20 cellular contexts compared by ENCODE assay signal in the genomic region with DNA sequence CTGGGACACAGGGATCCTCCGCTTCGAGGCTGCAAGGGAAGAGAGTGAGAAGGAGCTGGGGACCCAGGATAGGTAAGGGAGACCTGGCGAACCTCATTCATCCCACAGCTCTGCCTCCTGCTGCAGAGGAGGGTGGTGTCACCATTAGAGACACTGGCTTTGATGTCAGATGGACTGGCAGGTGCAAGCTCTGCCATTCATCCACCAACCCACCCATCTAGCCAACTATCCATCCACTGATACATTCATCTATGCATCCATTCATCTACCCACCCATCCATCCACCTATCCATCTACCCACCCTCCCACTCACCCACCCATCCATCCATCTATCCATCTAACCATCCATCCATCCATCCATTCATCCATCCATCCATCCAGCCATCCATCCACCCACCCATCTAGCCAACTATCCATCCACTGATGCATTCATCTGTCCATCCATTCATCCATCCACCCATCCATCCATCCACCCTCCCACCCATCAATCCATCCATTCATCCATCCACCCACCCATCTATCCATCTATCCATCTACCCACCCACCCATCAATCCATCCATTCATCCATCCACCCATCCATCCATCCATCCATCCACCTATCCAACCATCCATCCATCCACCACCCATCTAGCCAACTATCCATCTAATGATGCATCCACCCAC. TPM values are rescaled to one million over a fixed set of nuclear protein-coding genes. Genes with fewer than 3 reads are reported as not detected.
A peak's percentile ranks its signal among the peaks of the same experiment; 100 is the strongest.
DNase-seq lines count a peak whose midpoint lies in the region; ATAC-seq, FAIRE-seq and TF ChIP-seq lines count a peak whose summit lies in the region.
"Had no signal": no experiment of that assay in that cellular context is flagged by ENCODE, and none has a peak within 500 bp of the region (broad histone marks: within the 10 kb centered on the region; RNA-seq: fewer than 3 reads in every experiment).

No MANE protein-coding gene starts in this region.

- H3K27ac Mint-ChIP-seq in activated naive CD4-positive, alpha-beta T cell treated with anti-CD3 and anti-CD28 coated beads, Interleukin-2, amount 10 ng/mL, durations not matched to agents 7 days and 5 days, result no peak overlapping the region
- H3K27ac Mint-ChIP-seq: CD4-positive, alpha-beta T cell had no signal

- peaks cover 8% of the 10 kb centered on the region for H3K4me1 ChIP-seq in HEK293 (ENCODE audit: control insufficient read depth, insufficient read depth, low read length)
- no peaks in the 10 kb centered on the region for H3K4me1 ChIP-seq in osteoblast (ENCODE audit: insufficient read depth, low read length)
- H3K4me1 ChIP-seq: BE2C had no signal

- no peak overlapping the region for H2AFZ ChIP-seq in osteoblast (ENCODE audit: low read length)

- FAIRE-seq in bronchial epithelial cell (lab: Jason Lieb, UNC), result peak; percentile 82
- FAIRE-seq: H54 had no signal

- H3K4me2 ChIP-seq in osteoblast (ENCODE audit: insufficient read depth, low read length), result no peak overlapping the region

- no peaks in the 10 kb centered on the region for H3K27me3 ChIP-seq in bronchial epithelial cell (ENCODE audit: control insufficient read depth, insufficient read depth, low read length)
- no peaks in the 10 kb centered on the region for H3K27me3 ChIP-seq in osteoblast (ENCODE audit: insufficient read depth, low read length)
- H3K27me3 ChIP-seq: BE2C; BLaER1 treated with 17β-estradiol and CSF1 and Interleukin-3, amounts not matched to agents 10 nM and 100 nM had no signal

- no peak overlapping the region for H3K4me3 ChIP-seq in HEK293 (ENCODE audit: low read depth, low read length)
- no peak overlapping the region for H3K4me3 ChIP-seq in bronchial epithelial cell (ENCODE audit: low read depth, low read length)
- no peak overlapping the region for H3K4me3 ChIP-seq in osteoblast (ENCODE audit: insufficient read depth, low read length)
- H3K4me3 ChIP-seq: BLaER1 treated with 17β-estradiol and CSF1 and Interleukin-3, amounts not matched to agents 10 nM and 100 nM; HAP-1 had no signal

- H3K27me3 Mint-ChIP-seq in activated naive CD4-positive, alpha-beta T cell treated with anti-CD3 and anti-CD28 coated beads, Interleukin-2, amount 10 ng/mL, durations not matched to agents 7 days and 5 days, result no peaks in the 10 kb centered on the region
- H3K27me3 Mint-ChIP-seq: CD4-positive, alpha-beta T cell; CD8-positive, alpha-beta memory T cell had no signal

- H3K36me3 ChIP-seq in HEK293 (ENCODE audit: control insufficient read depth in 2 of 2, insufficient read depth in 1 of 2, low read length in 2 of 2), result peaks cover 13 to 20% of the 10 kb centered on the region in 2 experiments; a peak in 2 of 3 replicates
- peaks cover 24% of the 10 kb centered on the region for H3K36me3 ChIP-seq in bronchial epithelial cell (ENCODE audit: control insufficient read depth, insufficient read depth, low read length)
- H3K36me3 ChIP-seq in osteoblast (ENCODE audit: insufficient read depth, low read length), result peaks cover 12% of the 10 kb centered on the region
- H3K36me3 ChIP-seq: BE2C had no signal

- H3K4me1 Mint-ChIP-seq in activated naive CD4-positive, alpha-beta T cell treated with anti-CD3 and anti-CD28 coated beads, Interleukin-2, amount 10 ng/mL, durations not matched to agents 7 days and 5 days, result peaks cover 21% of the 10 kb centered on the region

- no peak overlapping the region for H3K27ac ChIP-seq in HEK293 (ENCODE audit: extremely low read depth, low read depth, low read length)
- no peak overlapping the region for H3K27ac ChIP-seq in osteoblast (ENCODE audit: low read depth, low read length)
- H3K27ac ChIP-seq: BLaER1 treated with 17β-estradiol and CSF1 and Interleukin-3, amounts not matched to agents 10 nM and 100 nM had no signal

- H3K36me3 Mint-ChIP-seq in activated naive CD4-positive, alpha-beta T cell treated with anti-CD3 and anti-CD28 coated beads, Interleukin-2, amount 10 ng/mL, durations not matched to agents 7 days and 5 days, result peaks cover 19% of the 10 kb centered on the region

- DNase-seq in bronchial epithelial cell (ENCODE audit: low read depth) (no peak), osteoblast (ENCODE audit: insufficient read length, low spot score, missing footprints) (peak; percentile 60), COLO668 (lab: John Stamatoyannopoulos, UW; ENCODE audit: unreplicated experiment) (no peak)
- no peak for DNase-seq in activated naive CD4-positive, alpha-beta T cell treated with anti-CD3 and anti-CD28 coated beads, Interleukin-2, amount 10 ng/mL, durations not matched to agents 7 days and 5 days
- DNase-seq: BE2C; Calu3; CD4-positive, alpha-beta T cell; CD8-positive, alpha-beta memory T cell; COR-L47; DMS53; DMS79 treated with DMSO at 0.1 percent for 48 hours; GF-D8; GOT3 had no signal

- no peak for ATAC-seq in GM19351 (IDR thresholded peaks at IDR 0.05; ENCODE audit: unreplicated experiment)

- CTCF ChIA-PET in HEK293 (lab: Yijun Ruan, JAX), result interaction anchor here (0.6 to 1.6 kb wide), 3 partner anchors 14 to 107 kb away, joined by 3 to 4 read pairs (median 4); no protein-coding TSS in a partner anchor
- CTCF ChIA-PET in activated naive CD4-positive, alpha-beta T cell treated with anti-CD3 and anti-CD28 coated beads, Interleukin-2, amount 10 ng/mL, durations not matched to agents 7 days and 5 days (lab: Charles Lee), result interaction anchor here (1.6 kb wide), 1 partner anchor 93 kb away, joined by 3 read pairs; a partner anchor contains a TSS

- POLR2A ChIA-PET in HEK293 (lab: Yijun Ruan, JAX), result interaction anchor here (0.6 to 1.6 kb wide), 2 partner anchors 46 to 394 kb away, joined by 6 read pairs; a partner anchor contains a TSS

- H3K9me3 ChIP-seq in HEK293 (ENCODE audit: control insufficient read depth, insufficient read depth, low read depth, low read length) (no peaks in the 10 kb centered on the region), osteoblast (ENCODE audit: low read depth, low read length) (no peaks in the 10 kb centered on the region)
- H3K9me3 ChIP-seq: BE2C; BLaER1 treated with 17β-estradiol and CSF1 and Interleukin-3, amounts not matched to agents 10 nM and 100 nM; HAP-1 had no signal

- no peak overlapping the region for H3K4me3 Mint-ChIP-seq in activated naive CD4-positive, alpha-beta T cell treated with anti-CD3 and anti-CD28 coated beads, Interleukin-2, amount 10 ng/mL, durations not matched to agents 7 days and 5 days
- H3K4me3 Mint-ChIP-seq: CD14-positive monocyte; CD4-positive, alpha-beta T cell; CD8-positive, alpha-beta memory T cell had no signal

- peaks cover 6% of the 10 kb centered on the region for H4K20me1 ChIP-seq in osteoblast (ENCODE audit: insufficient read depth, low read length)

- no peaks in the 10 kb centered on the region for H3K9me3 Mint-ChIP-seq in activated naive CD4-positive, alpha-beta T cell treated with anti-CD3 and anti-CD28 coated beads, Interleukin-2, amount 10 ng/mL, durations not matched to agents 7 days and 5 days
- H3K9me3 Mint-ChIP-seq: CD4-positive, alpha-beta T cell; CD8-positive, alpha-beta memory T cell had no signal

- TF ChIP-seq CTCF in HEK293 (tag by site-specific recombination; IDR thresholded peaks at IDR 0.05), result no peak
- no peak for TF ChIP-seq CTCF in bronchial epithelial cell (IDR thresholded peaks at IDR 0.05; ENCODE audit: insufficient read depth, low read length, severe bottlenecking)
- no peak for TF ChIP-seq CTCF in osteoblast (IDR thresholded peaks at IDR 0.05; ENCODE audit: extremely low read depth, low read depth, low read length)

- H3K79me2 ChIP-seq in osteoblast (ENCODE audit: insufficient read depth, low read length), result peaks cover 35% of the 10 kb centered on the region

TF ChIP-seq in HEK293, 187 proteins besides CTCF, POLR2A, EP300 and RAD21 (continues in another document):
- TF ChIP-seq GLIS1 (tag by site-specific recombination; IDR thresholded peaks at IDR 0.05) (no peak), ZFHX2 (tag by site-specific recombination; conservative IDR thresholded peaks at IDR 0.05) (0 out of 2 replicates have a peak, but pooled peaks have one; percentile 40), ZNF366 (tag by site-specific recombination; conservative IDR thresholded peaks at IDR 0.05) (peak; percentile 98), ZBTB17 (tag by site-specific recombination; IDR thresholded peaks at IDR 0.05) (peak; percentile 92), ZNF138 (tag by site-specific recombination; IDR thresholded peaks at IDR 0.05; ENCODE audit: borderline replicate concordance) (no peak), ZNF558 (tag by site-specific recombination; IDR thresholded peaks at IDR 0.05) (no peak), YY1 (tag by site-specific recombination; IDR thresholded peaks at IDR 0.05) (no peak), ZNF677 (tag by site-specific recombination; IDR thresholded peaks at IDR 0.05) (no peak)
- TF ChIP-seq, protein P1, sequence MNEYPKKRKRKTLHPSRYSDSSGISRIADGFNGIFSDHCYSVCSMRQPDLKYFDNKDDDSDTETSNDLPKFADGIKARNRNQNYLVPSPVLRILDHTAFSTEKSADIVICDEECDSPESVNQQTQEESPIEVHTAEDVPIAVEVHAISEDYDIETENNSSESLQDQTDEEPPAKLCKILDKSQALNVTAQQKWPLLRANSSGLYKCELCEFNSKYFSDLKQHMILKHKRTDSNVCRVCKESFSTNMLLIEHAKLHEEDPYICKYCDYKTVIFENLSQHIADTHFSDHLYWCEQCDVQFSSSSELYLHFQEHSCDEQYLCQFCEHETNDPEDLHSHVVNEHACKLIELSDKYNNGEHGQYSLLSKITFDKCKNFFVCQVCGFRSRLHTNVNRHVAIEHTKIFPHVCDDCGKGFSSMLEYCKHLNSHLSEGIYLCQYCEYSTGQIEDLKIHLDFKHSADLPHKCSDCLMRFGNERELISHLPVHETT (tag by site-specific recombination; IDR thresholded peaks at IDR 0.05), result no peak
- TF ChIP-seq, protein P2, sequence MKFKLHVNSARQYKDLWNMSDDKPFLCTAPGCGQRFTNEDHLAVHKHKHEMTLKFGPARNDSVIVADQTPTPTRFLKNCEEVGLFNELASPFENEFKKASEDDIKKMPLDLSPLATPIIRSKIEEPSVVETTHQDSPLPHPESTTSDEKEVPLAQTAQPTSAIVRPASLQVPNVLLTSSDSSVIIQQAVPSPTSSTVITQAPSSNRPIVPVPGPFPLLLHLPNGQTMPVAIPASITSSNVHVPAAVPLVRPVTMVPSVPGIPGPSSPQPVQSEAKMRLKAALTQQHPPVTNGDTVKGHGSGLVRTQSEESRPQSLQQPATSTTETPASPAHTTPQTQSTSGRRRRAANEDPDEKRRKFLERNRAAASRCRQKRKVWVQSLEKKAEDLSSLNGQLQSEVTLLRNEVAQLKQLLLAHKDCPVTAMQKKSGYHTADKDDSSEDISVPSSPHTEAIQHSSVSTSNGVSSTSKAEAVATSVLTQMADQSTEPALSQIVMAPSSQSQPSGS (tag by site-specific recombination; IDR thresholded peaks at IDR 0.05; ENCODE audit: low read depth), result no peak

RNA-seq across cellular contexts. Expression of a gene that starts 5.7 kb away (rescaled TPM):
- total RNA-seq in bronchial epithelial cell (266 and 612 TPM in 2 replicates), osteoblast (not detected in 2 replicates)
- total RNA-seq: CD4-positive, alpha-beta T cell; CD8-positive, alpha-beta memory T cell; G401 had no signal

RNA-seq across cellular contexts. Expression of a gene that starts 6.0 kb away (rescaled TPM):
- total RNA-seq in bronchial epithelial cell (30.0 and 51.5 TPM in 2 replicates), osteoblast (55.0 and 58.9 TPM in 2 replicates)

RNA-seq across cellular contexts. Expression of a gene that starts 9.9 kb away (rescaled TPM):
- total RNA-seq in bronchial epithelial cell (19.0 and 27.8 TPM in 2 replicates), osteoblast (5.4 and 6.5 TPM in 2 replicates)

RNA-seq across cellular contexts. Expression of a gene that starts 25.9 kb away (rescaled TPM):
- 3.5 and 5.0 TPM in 2 replicates for total RNA-seq in bronchial epithelial cell
- total RNA-seq in osteoblast, result 1.2 and 2.2 TPM in 2 replicates

RNA-seq across cellular contexts. Expression of a gene that starts 45.4 kb away (rescaled TPM):
- total RNA-seq in bronchial epithelial cell (1,057 and 1,682 TPM in 2 replicates), osteoblast (1.8 and 2.2 TPM in 2 replicates)

Comparison
In these comparisons a context has a peak if more than half of its experiments do, and no peak if none do; other contexts are left out.
1. RNA of a gene that starts 5.7 kb away (total RNA-seq): 266 to 612 TPM in bronchial epithelial cell; not detected in osteoblast; every median in the first group is over 100 times any median in the second.